In the genomic region with DNA sequence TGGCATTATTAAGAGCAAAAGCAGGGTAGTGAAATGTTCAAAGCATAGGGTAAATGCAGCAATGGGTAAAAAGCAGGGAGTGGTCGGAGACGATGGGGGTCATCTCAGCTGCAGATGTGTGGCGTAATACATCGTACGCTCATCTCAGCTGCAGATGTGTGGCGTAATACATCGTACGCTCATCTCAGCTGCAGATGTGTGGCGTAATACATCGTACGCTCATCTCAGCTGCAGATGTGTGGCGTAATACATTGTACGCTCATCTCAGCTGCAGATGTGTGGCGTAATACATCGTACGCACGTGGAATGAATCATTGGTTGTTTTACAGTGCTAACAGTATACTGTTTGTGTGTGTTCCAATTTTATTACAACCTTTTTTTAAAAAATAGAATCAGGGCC, we compare ENCODE assay signal across 8 cellular contexts. TPM values are rescaled to one million over a fixed set of nuclear protein-coding genes. Genes with fewer than 3 reads are reported as not detected.
DNase-seq lines count a peak whose midpoint lies in the region; ATAC-seq, FAIRE-seq and TF ChIP-seq lines count a peak whose summit lies in the region.
"Not testable (repeated sequence)": the region's sequence is repeated elsewhere in the genome, so short reads cannot be mapped to it uniquely, and the experiment has no call there.

No MANE protein-coding gene starts in this region.

- POLR2A ChIA-PET in A549 (lab: Yijun Ruan, JAX) = not testable (repeated sequence)

- H3K36me3 ChIP-seq in mammary epithelial cell (ENCODE audit: insufficient read depth, low read length) = not testable (repeated sequence)

- H3K4me1 ChIP-seq in A549 = peaks cover 20% of the 10 kb centered on the region
- H3K4me1 ChIP-seq in mammary epithelial cell (ENCODE audit: insufficient read depth, low read length) = not testable (repeated sequence)

- H3K27me3 Mint-ChIP-seq in natural killer cell treated with Interleukin-12 subunit alpha and Interleukin-12 subunit beta and Interleukin-15 and Interleukin-18, amount 100 ng/mL, for 72 hours = not testable (repeated sequence)

- in situ Hi-C loops in mammary epithelial cell (cut with MboI; ENCODE audit: low sequenced_read_pairs in 2 of 2) = not testable (repeated sequence)

- H3K4me2 ChIP-seq in A549 = peak overlapping the region; percentile 33
- H3K4me2 ChIP-seq in mammary epithelial cell (ENCODE audit: insufficient read depth, low read depth, low read length) = not testable (repeated sequence)

- not testable (repeated sequence) for H3K9ac ChIP-seq in mammary epithelial cell (ENCODE audit: insufficient read depth, low read length)

- not testable (repeated sequence) for FAIRE-seq in A549 (lab: Jason Lieb, UNC)

- not testable (repeated sequence) for H3K9me3 Mint-ChIP-seq in natural killer cell treated with Interleukin-12 subunit alpha and Interleukin-12 subunit beta and Interleukin-15 and Interleukin-18, amount 100 ng/mL, for 72 hours

- TF ChIP-seq RAD21 in A549 (conservative IDR thresholded peaks at IDR 0.05 in 1 of 2, IDR thresholded peaks at IDR 0.05 in 1 of 2) = not testable (repeated sequence)

- DNase-seq in A549 (ENCODE audit: low read depth in 1 of 2, low spot score in 1 of 2) (peak; percentile 30 to 75), ELR (ENCODE audit: low read depth) (peak; percentile 63), LHCN-M2 (ENCODE audit: low read depth) (peak; percentile 50), NOMO-1 treated with dmso at 0.1 percent for 144 hours (lab: John Stamatoyannopoulos, UW; ENCODE audit: unreplicated experiment) (peak; percentile 6), T1000 (lab: John Stamatoyannopoulos, UW) (peak; percentile 11), mammary epithelial cell (peak; percentile 65), fibroblast of pulmonary artery (ENCODE audit: low read depth) (peak; percentile 87)
- DNase-seq in natural killer cell treated with Interleukin-12 subunit alpha and Interleukin-12 subunit beta and Interleukin-15 and Interleukin-18, amount 100 ng/mL, for 72 hours (ENCODE audit: low spot score) = peak; percentile 81

- H3K4me1 Mint-ChIP-seq in natural killer cell treated with Interleukin-12 subunit alpha and Interleukin-12 subunit beta and Interleukin-15 and Interleukin-18, amount 100 ng/mL, for 72 hours (ENCODE audit: low read depth in 2 of 2) = peaks cover 16 to 27% of the 10 kb centered on the region in 2 donors

- peak; percentile 79 to 80; a peak in 3 of 5 replicates for TF ChIP-seq EP300 in A549 (IDR thresholded peaks at IDR 0.05)

- WGBS in A549 (ENCODE audit: missing lambda C conversion rate) = 45% methylated on average over 17 of the region's 17 CpGs
- WGBS in mammary epithelial cell (ENCODE audit: low coverage, missing lambda C conversion rate) = 55% methylated on average over 15 of the region's 17 CpGs

- ATAC-seq in A549 = peak; percentile 76 to 99
- peak; percentile 84 to 92 for ATAC-seq in natural killer cell treated with Interleukin-12 subunit alpha and Interleukin-12 subunit beta and Interleukin-15 and Interleukin-18, amount 100 ng/mL, for 72 hours

- H3K4me3 ChIP-seq in A549; mammary epithelial cell (replicated peaks in 1 of 3; ENCODE audit: insufficient read depth in 1 of 3, low read depth in 2 of 3, low read length in 3 of 3); fibroblast of pulmonary artery (replicated peaks; ENCODE audit: low read depth, low read length): not testable (repeated sequence)

- not testable (repeated sequence) for H3K36me3 Mint-ChIP-seq in natural killer cell treated with Interleukin-12 subunit alpha and Interleukin-12 subunit beta and Interleukin-15 and Interleukin-18, amount 100 ng/mL, for 72 hours

- not testable (repeated sequence) for TF ChIP-seq CTCF in A549 (IDR thresholded peaks at IDR 0.05); mammary epithelial cell (conservative IDR thresholded peaks at IDR 0.05 in 1 of 2, IDR thresholded peaks at IDR 0.05 in 1 of 2; ENCODE audit: extremely low read depth in 1 of 2, insufficient read depth in 1 of 2, low read depth in 1 of 2, low read length in 2 of 2); fibroblast of pulmonary artery (IDR thresholded peaks at IDR 0.05; ENCODE audit: low read length, missing control alignments)

- not testable (repeated sequence) for H3K4me3 Mint-ChIP-seq in natural killer cell treated with Interleukin-12 subunit alpha and Interleukin-12 subunit beta and Interleukin-15 and Interleukin-18, amount 100 ng/mL, for 72 hours

- H3K79me2 ChIP-seq in mammary epithelial cell (ENCODE audit: insufficient read depth, low read length) = peaks cover 92% of the 10 kb centered on the region

- H3K9me3 ChIP-seq in A549; mammary epithelial cell (replicated peaks; ENCODE audit: insufficient read depth, low read length): not testable (repeated sequence)

- dilution Hi-C loops in mammary epithelial cell (cut with HindIII; ENCODE audit: low sequenced_read_pairs) = not testable (repeated sequence)

- not testable (repeated sequence) for H4K20me1 ChIP-seq in mammary epithelial cell (ENCODE audit: insufficient read depth, low read length)

- not testable (repeated sequence) for H2AFZ ChIP-seq in mammary epithelial cell (ENCODE audit: low read depth, low read length)

- H3K27me3 ChIP-seq in mammary epithelial cell (ENCODE audit: insufficient read depth, low read length) = not testable (repeated sequence)

- H3K27ac Mint-ChIP-seq in natural killer cell treated with Interleukin-12 subunit alpha and Interleukin-12 subunit beta and Interleukin-15 and Interleukin-18, amount 100 ng/mL, for 72 hours = not testable (repeated sequence)

- not testable (repeated sequence) for TF ChIP-seq POLR2A in A549 (IDR thresholded peaks at IDR 0.05; ENCODE audit: low read length)

- H3K27ac ChIP-seq in A549 = peak overlapping the region in 1 of 2 experiments; percentile 64; a peak in 5 of 6 replicates
- H3K27ac ChIP-seq in mammary epithelial cell (ENCODE audit: insufficient read depth, low read depth, low read length) = not testable (repeated sequence)

- intact Hi-C loops in mammary epithelial cell (cut with micrococcal nuclease) = not testable (repeated sequence)

- CTCF ChIA-PET in A549 (lab: Yijun Ruan, JAX); mammary epithelial cell (lab: Charles Lee; ENCODE audit: low non-redundant PET): not testable (repeated sequence)

- not testable (repeated sequence) for BruUV-seq in mammary epithelial cell (replicated peaks; lab: Mats Ljungman, UMichigan)

TF ChIP-seq in A549, 52 proteins besides CTCF, POLR2A, EP300 and RAD21:
- TF ChIP-seq, protein P1, sequence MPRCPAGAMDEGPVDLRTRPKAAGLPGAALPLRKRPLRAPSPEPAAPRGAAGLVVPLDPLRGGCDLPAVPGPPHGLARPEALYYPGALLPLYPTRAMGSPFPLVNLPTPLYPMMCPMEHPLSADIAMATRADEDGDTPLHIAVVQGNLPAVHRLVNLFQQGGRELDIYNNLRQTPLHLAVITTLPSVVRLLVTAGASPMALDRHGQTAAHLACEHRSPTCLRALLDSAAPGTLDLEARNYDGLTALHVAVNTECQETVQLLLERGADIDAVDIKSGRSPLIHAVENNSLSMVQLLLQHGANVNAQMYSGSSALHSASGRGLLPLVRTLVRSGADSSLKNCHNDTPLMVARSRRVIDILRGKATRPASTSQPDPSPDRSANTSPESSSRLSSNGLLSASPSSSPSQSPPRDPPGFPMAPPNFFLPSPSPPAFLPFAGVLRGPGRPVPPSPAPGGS (IDR thresholded peaks at IDR 0.05) = peak; percentile 78; the same call in 1 of the 3 replicates
- TF ChIP-seq CEBPB (IDR thresholded peaks at IDR 0.05) (peak; percentile 95 to 99), JUN (IDR thresholded peaks at IDR 0.05) (peak; percentile 68 to 79; a peak in 4 of 5 replicates), JUNB (IDR thresholded peaks at IDR 0.05) (peak; percentile 76), FOSL2 (IDR thresholded peaks at IDR 0.05) (peak; percentile 70), FOSL2 (CRISPR knock-in tag; IDR thresholded peaks at IDR 0.05) (peak; percentile 76), BHLHE40 (IDR thresholded peaks at IDR 0.05; ENCODE audit: low read depth, low read length) (peak; percentile 51; the same call in 1 of the 2 replicates), GATA3 (IDR thresholded peaks at IDR 0.05; ENCODE audit: borderline replicate concordance) (0 out of 2 replicates have a peak, but pooled peaks have one; percentile 32)
- TF ChIP-seq, protein P2, sequence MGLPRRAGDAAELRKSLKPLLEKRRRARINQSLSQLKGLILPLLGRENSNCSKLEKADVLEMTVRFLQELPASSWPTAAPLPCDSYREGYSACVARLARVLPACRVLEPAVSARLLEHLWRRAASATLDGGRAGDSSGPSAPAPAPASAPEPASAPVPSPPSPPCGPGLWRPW (IDR thresholded peaks at IDR 0.05) = peak; percentile 97
TF ChIP-seq in A549: peak in this region for 8; not testable (repeated sequence) for 44.

RNA-seq across cellular contexts. Expression of a gene that starts 7.8 kb away (rescaled TPM):
- polyA plus RNA-seq in A549 (2011; rRNA removed) (39.0 and 41.0 TPM in 2 replicates), A549 (2017; fragmentation: RNase III; extraction: RNeasy Plus Mini Kit Qiagen cat#74134 plus additional on column Dnase treatment) (57.9 to 60.4 TPM (median 59.9 TPM) in 3 replicates), mammary epithelial cell (32.1 TPM)
- polyA plus RNA-seq in A549 (2012; cell fraction: cytosol; rRNA removed) = 43.6 and 44.0 TPM in 2 replicates
- polyA plus RNA-seq in A549 (2012; cell fraction: nucleus; rRNA removed) = 27.0 and 30.4 TPM in 2 replicates
- polyA minus RNA-seq in A549 (2011; rRNA and poly(A)+ RNA removed) = 37.6 and 43.4 TPM in 2 replicates
- total RNA-seq in LHCN-M2 (2014; rRNA removed) (33.6 and 41.7 TPM in 2 replicates), mammary epithelial cell (10 to 100 TPM; 15.8 to 58.2 TPM)
- 59.1 TPM for polyA plus RNA-seq in LHCN-M2 (2012)
- polyA minus RNA-seq in mammary epithelial cell = 30.6 TPM
- 10 to 100 TPM; 80.9 to 95.9 TPM for total RNA-seq in natural killer cell treated with Interleukin-12 subunit alpha and Interleukin-12 subunit beta and Interleukin-15 and Interleukin-18, amount 100 ng/mL, for 72 hours

Comparison
In these comparisons a context has a peak if more than half of its experiments do, and no peak if none do; other contexts are left out.
1. DNase-seq: peak in every context shown above with its lines; median percentile 87 in fibroblast of pulmonary artery; 81 in natural killer cell treated with Interleukin-12 subunit alpha and Interleukin-12 subunit beta and Interleukin-15 and Interleukin-18, amount 100 ng/mL, for 72 hours; 65 in mammary epithelial cell; 63 in ELR; 52 in A549; 50 in LHCN-M2; 11 in T1000; 6 in NOMO-1 treated with dmso at 0.1 percent for 144 hours.